Comparison of ENCODE assay signal across 8 cellular contexts in the genomic region with DNA sequence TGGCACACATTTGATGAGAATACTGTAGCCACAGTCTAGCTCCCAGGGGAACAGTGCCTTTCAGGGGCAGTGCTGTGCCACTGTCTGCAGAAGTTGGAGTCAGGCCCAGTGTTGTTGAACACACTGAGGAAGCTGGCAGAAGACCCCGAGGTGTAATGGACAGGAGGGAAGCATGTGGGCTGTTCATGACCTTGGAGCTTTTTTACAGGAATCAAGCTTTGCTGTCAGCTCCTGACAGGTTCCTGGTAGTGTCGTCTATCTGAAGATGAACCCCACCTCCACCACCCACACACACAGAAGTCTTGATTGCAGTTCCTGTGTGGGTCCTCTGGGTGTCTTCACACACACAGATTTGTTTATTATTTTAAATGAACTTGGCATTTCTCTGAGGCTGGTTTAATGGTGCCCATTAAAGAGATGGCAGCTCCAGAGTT. TPM values are rescaled to one million over a fixed set of nuclear protein-coding genes. Genes with fewer than 3 reads are reported as not detected.
DNase-seq lines count a peak whose midpoint lies in the region; ATAC-seq and TF ChIP-seq lines count a peak whose summit lies in the region.

No MANE protein-coding gene starts in this region.

- peak overlapping the region; percentile 44 to 94 (median 72) for H3K4me2 ChIP-seq in BLaER1 treated with 17β-estradiol and CSF1 and Interleukin-3, amounts not matched to agents 10 nM and 100 nM

- H3K27me3 Mint-ChIP-seq in type B pancreatic cell, result no peaks in the 10 kb centered on the region

- peak; percentile 28 for TF ChIP-seq CTCF in type B pancreatic cell (conservative IDR thresholded peaks at IDR 0.05)

- no peak overlapping the region for H3K4me3 Mint-ChIP-seq in type B pancreatic cell

- no peaks in the 10 kb centered on the region for H3K36me3 Mint-ChIP-seq in type B pancreatic cell

- H3K9me3 Mint-ChIP-seq in type B pancreatic cell, result peaks cover 7% of the 10 kb centered on the region

- peak; percentile 64 for DNase-seq in NCI-H446 treated with DMSO at 0.1 percent for 48 hours (lab: John Stamatoyannopoulos, UW)
- peak; percentile 52 for DNase-seq in activated gamma-delta T cell treated with anti-CD3 and anti-CD28 coated beads, Interleukin-2, amount 50 U/mL, for 16 hours (ENCODE audit: low read depth)
- DNase-seq in islet precursor cell, result peak; percentile 32
- no peak for DNase-seq in type B pancreatic cell (ENCODE audit: extremely low spot score, unreplicated experiment)
- no peak for DNase-seq in NCI-H1930 (lab: John Stamatoyannopoulos, UW)

- H3K27ac Mint-ChIP-seq in type B pancreatic cell, result no peak overlapping the region

- peaks cover 12% of the 10 kb centered on the region for H3K4me1 Mint-ChIP-seq in type B pancreatic cell (ENCODE audit: unreplicated experiment)

- H3K4me3 ChIP-seq in BLaER1 treated with 17β-estradiol and CSF1 and Interleukin-3, amounts not matched to agents 10 nM and 100 nM, result no peak overlapping the region

- H3K27me3 ChIP-seq in BLaER1 treated with 17β-estradiol and CSF1 and Interleukin-3, amounts not matched to agents 10 nM and 100 nM, result no peaks in the 10 kb centered on the region

- no peaks in the 10 kb centered on the region; a peak in 1 of 22 replicates for H3K9me3 ChIP-seq in BLaER1 treated with 17β-estradiol and CSF1 and Interleukin-3, amounts not matched to agents 10 nM and 100 nM (replicated peaks in 1 of 11)

- H3K27ac ChIP-seq in BLaER1 treated with 17β-estradiol and CSF1 and Interleukin-3, amounts not matched to agents 10 nM and 100 nM, result peak overlapping the region in 10 of 11 experiments; percentile 18 to 100 (median 92); a peak in 19 of 22 replicates

- H4K20me1 ChIP-seq in BLaER1 treated with 17β-estradiol and CSF1 and Interleukin-3, amounts not matched to agents 10 nM and 100 nM, result no peaks in the 10 kb centered on the region

- ATAC-seq in GM18867 (IDR thresholded peaks at IDR 0.05; ENCODE audit: unreplicated experiment) (peak; percentile 90), HG02981 (IDR thresholded peaks at IDR 0.05; ENCODE audit: unreplicated experiment) (peak; percentile 79)

- peaks cover 97 to 100% (median 98%) of the 10 kb centered on the region in 10 experiments for H3K4me1 ChIP-seq in BLaER1 treated with 17β-estradiol and CSF1 and Interleukin-3, amounts not matched to agents 10 nM and 100 nM

- H3K9ac ChIP-seq in BLaER1 treated with 17β-estradiol and CSF1 and Interleukin-3, amounts not matched to agents 10 nM and 100 nM, result peak overlapping the region in 9 of 11 experiments; percentile 19 to 63 (median 58); a peak in 15 of 22 replicates

- H3K36me3 ChIP-seq in BLaER1 treated with 17β-estradiol and CSF1 and Interleukin-3, amounts not matched to agents 10 nM and 100 nM, result peaks cover 0 to 7% (median 0%) of the 10 kb centered on the region in 11 experiments; a peak in 3 of 22 replicates

RNA-seq across cellular contexts. Expression of a gene that starts 40.3 kb away (rescaled TPM):
- total RNA-seq in type B pancreatic cell (ENCODE audit: low replicate concordance), result 11.8 and 17.3 TPM in 2 replicates

Comparison
In these comparisons a context has a peak if more than half of its experiments do, and no peak if none do; other contexts are left out.
1. DNase-seq: peak in NCI-H446 treated with DMSO at 0.1 percent for 48 hours (single experiment), activated gamma-delta T cell treated with anti-CD3 and anti-CD28 coated beads, Interleukin-2, amount 50 U/mL, for 16 hours (single experiment) and islet precursor cell (single experiment); none in type B pancreatic cell (single experiment) and NCI-H1930 (0 of 2).